In genomic region chrX:110041980-110042379, GRCh38 we compare ENCODE assay signal across 15 cellular contexts.
"Had no signal": no experiment of that assay in that cellular context is flagged by ENCODE, and none has a peak within 500 bp of the region (broad histone marks: within the 10 kb centered on the region; RNA-seq: fewer than 3 reads in every experiment).

No MANE protein-coding gene starts in this region.

- H3K9me3 ChIP-seq: heart left ventricle, tibial nerve had no signal

- H3K4me3 ChIP-seq: heart left ventricle, neural progenitor cell, tibial nerve had no signal

- DNase-seq: activated CD4-positive, alpha-beta memory T cell treated with anti-CD3 and anti-CD28 coated beads for 36 hours; activated gamma-delta T cell; activated naive CD8-positive, alpha-beta T cell treated with anti-CD3 and anti-CD28 coated beads, Interleukin-2, amount 10 ng/mL, durations not matched to agents 7 days and 5 days; activated T-cell treated with anti-CD3 and anti-CD28 coated beads, Interleukin-2, amount 50 U/mL, for 4 hours; aorta; foreskin melanocyte; heart left ventricle; left ventricle myocardium superior; small intestine; T1000 had no signal

- H3K36me3 ChIP-seq: heart left ventricle, neural progenitor cell, tibial nerve had no signal

- FAIRE-seq: bronchial epithelial cell, endothelial cell of umbilical vein, small intestine had no signal

- ATAC-seq: activated T-cell treated with anti-CD3 and anti-CD28 coated beads, Interleukin-2, amount 50 U/mL, for 4 hours; heart left ventricle; left ventricle myocardium superior had no signal

- H3K27ac ChIP-seq: neural progenitor cell, tibial nerve, VCaP had no signal
